ENCODE assay signal across 15 cellular contexts in the genomic region with DNA sequence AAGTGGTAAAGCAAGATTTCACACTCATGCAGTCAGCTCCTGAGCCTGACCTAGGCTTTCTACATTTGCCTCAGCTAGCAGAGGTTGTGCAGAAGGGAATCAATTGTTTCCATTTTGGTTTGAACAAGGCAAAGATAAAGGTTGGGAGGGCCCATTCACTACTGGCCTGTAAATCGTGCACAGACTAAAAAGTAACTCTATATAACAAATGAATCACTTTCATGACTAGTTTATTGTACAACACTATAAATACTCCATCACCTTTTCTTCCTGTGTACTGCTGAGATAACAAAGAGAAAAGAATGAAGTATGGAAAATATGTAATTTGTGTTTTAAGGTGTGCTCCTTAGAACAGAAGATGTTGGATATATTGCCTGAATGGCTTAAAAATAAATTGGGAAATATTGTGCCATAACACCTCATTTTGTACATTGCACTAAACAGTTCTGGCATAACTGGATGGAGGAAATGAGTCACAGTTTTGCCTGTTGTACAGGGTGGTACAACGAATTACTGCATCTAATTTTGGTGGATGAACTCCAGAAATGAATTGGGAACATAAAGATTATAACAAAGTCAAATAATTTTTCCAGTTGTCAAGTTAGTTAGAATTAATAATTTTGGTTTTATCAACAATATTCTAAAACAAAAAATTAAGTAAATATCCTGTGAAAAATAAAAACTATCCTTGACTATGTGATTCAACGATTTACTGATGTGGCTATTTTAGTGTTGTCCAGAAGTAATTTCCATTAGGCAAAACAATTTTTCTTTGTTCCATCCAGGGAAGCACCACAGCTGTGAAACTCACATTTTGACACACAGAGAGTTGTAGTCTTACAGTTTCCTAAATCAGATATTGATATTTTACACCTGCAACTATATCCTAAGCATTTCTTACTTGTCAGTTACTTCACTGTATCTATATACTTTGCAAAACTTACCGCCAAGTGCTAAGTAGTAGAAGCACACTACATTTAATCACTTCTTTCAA. TPM values are rescaled to one million over a fixed set of nuclear protein-coding genes. Genes with fewer than 3 reads are reported as not detected.
DNase-seq lines count a peak whose midpoint lies in the region; ATAC-seq, FAIRE-seq and TF ChIP-seq lines count a peak whose summit lies in the region.
"Had no signal": no experiment of that assay in that cellular context is flagged by ENCODE, and none has a peak within 500 bp of the region (broad histone marks: within the 10 kb centered on the region; RNA-seq: fewer than 3 reads in every experiment).

No MANE protein-coding gene starts in this region.

- no peak overlapping the region for H3K4me2 ChIP-seq in endothelial cell of umbilical vein (ENCODE audit: insufficient read depth, low read length)

- H3K9me3 Mint-ChIP-seq in activated CD4-positive, alpha-beta memory T cell treated with anti-CD3 and anti-CD28 coated beads for 36 hours, result peaks cover 4% of the 10 kb centered on the region
- peaks cover 2% of the 10 kb centered on the region for H3K9me3 Mint-ChIP-seq in activated CD8-positive, alpha-beta T cell treated with anti-CD3 and anti-CD28 coated beads for 36 hours

- no peaks in the 10 kb centered on the region for H3K4me1 Mint-ChIP-seq in activated CD4-positive, alpha-beta memory T cell treated with anti-CD3 and anti-CD28 coated beads for 36 hours (ENCODE audit: low read depth)
- no peaks in the 10 kb centered on the region for H3K4me1 Mint-ChIP-seq in activated CD8-positive, alpha-beta T cell treated with anti-CD3 and anti-CD28 coated beads for 36 hours (ENCODE audit: low read depth)

- no peak for TF ChIP-seq CTCF in AG10803 (conservative IDR thresholded peaks at IDR 0.05; ENCODE audit: low read length)
- TF ChIP-seq CTCF in Panc1 (IDR thresholded peaks at IDR 0.05), result no peak
- no peak for TF ChIP-seq CTCF in endothelial cell of umbilical vein (IDR thresholded peaks at IDR 0.05; ENCODE audit: extremely low read depth in 1 of 2, insufficient read depth in 1 of 2, low read depth in 1 of 2, low read length in 2 of 2)
- TF ChIP-seq CTCF in activated CD8-positive, alpha-beta T cell treated with anti-CD3 and anti-CD28 coated beads for 36 hours (IDR thresholded peaks at IDR 0.05), result no peak

- BruUV-seq in Panc1 (replicated peaks; lab: Mats Ljungman, UMichigan) (TSS peak; percentile 2), endothelial cell of umbilical vein (replicated peaks; lab: Mats Ljungman, UMichigan) (no TSS peak)

- intact Hi-C loops in Panc1 (cut with micrococcal nuclease; ENCODE audit: unreplicated experiment) (no loop called here), endothelial cell of umbilical vein (cut with micrococcal nuclease) (no loop called here)
- intact Hi-C loops in activated CD4-positive, alpha-beta memory T cell treated with anti-CD3 and anti-CD28 coated beads for 36 hours (cut with micrococcal nuclease), result no loop called here
- intact Hi-C loops in activated CD8-positive, alpha-beta T cell treated with anti-CD3 and anti-CD28 coated beads for 36 hours (cut with micrococcal nuclease), result no loop called here

- no peaks in the 10 kb centered on the region for H3K79me2 ChIP-seq in endothelial cell of umbilical vein (ENCODE audit: control insufficient read depth, insufficient read depth, low read length)

- FAIRE-seq in endothelial cell of umbilical vein (lab: Jason Lieb, UNC), result peak; percentile 49
- FAIRE-seq: TTC549 had no signal

- no peak for TF ChIP-seq POLR2A in endothelial cell of umbilical vein (IDR thresholded peaks at IDR 0.05; ENCODE audit: low read depth, low read length)

- POLR2A ChIA-PET in Panc1 (lab: Charles Lee), result no interaction called here
- POLR2A ChIA-PET in endothelial cell of umbilical vein (lab: Charles Lee), result no interaction called here
- POLR2A ChIA-PET in activated CD4-positive, alpha-beta memory T cell treated with anti-CD3 and anti-CD28 coated beads for 36 hours (lab: Charles Lee), result no interaction called here
- POLR2A ChIA-PET in activated CD8-positive, alpha-beta T cell treated with anti-CD3 and anti-CD28 coated beads for 36 hours (lab: Charles Lee), result no interaction called here

- H3K9ac ChIP-seq in endothelial cell of umbilical vein (replicated peaks; ENCODE audit: extremely low read depth, insufficient read depth, low read length), result no peak overlapping the region

- no peak overlapping the region for H3K4me3 ChIP-seq in AG10803 (ENCODE audit: low read length)
- no peak overlapping the region for H3K4me3 ChIP-seq in Panc1 (ENCODE audit: low read depth in 2 of 2, low read length in 2 of 2)
- no peak overlapping the region for H3K4me3 ChIP-seq in endothelial cell of umbilical vein (replicated peaks in 1 of 3; ENCODE audit: insufficient read depth in 1 of 3, low read depth in 1 of 3, low read length in 3 of 3)
- H3K4me3 ChIP-seq: lung had no signal

- no peaks in the 10 kb centered on the region for H3K9me1 ChIP-seq in endothelial cell of umbilical vein (replicated peaks; ENCODE audit: control insufficient read depth, extremely low read depth, insufficient read depth, low read length)

- no peak overlapping the region for H3K27ac Mint-ChIP-seq in activated CD4-positive, alpha-beta memory T cell treated with anti-CD3 and anti-CD28 coated beads for 36 hours
- H3K27ac Mint-ChIP-seq in activated CD8-positive, alpha-beta T cell treated with anti-CD3 and anti-CD28 coated beads for 36 hours, result no peak overlapping the region
- H3K27ac Mint-ChIP-seq: stimulated activated naive CD8-positive, alpha-beta T cell treated with anti-CD3 and anti-CD28 coated beads, Interleukin-15, Interleukin-2, amounts not matched to agents 100 ng/mL and 50 ng/mL, for 24 hours had no signal

- peaks cover 5% of the 10 kb centered on the region; the same call in 1 of the 2 replicates for H3K36me3 ChIP-seq in Panc1 (ENCODE audit: control insufficient read depth, insufficient read depth, low read length)
- H3K36me3 ChIP-seq in endothelial cell of umbilical vein (ENCODE audit: control insufficient read depth in 2 of 2, extremely low read depth in 1 of 2, insufficient read depth in 2 of 2, low read length in 2 of 2), result no peaks in the 10 kb centered on the region

- H3K4me1 ChIP-seq in Panc1 (ENCODE audit: control insufficient read depth, insufficient read depth, low read length) (peaks cover 70% of the 10 kb centered on the region), endothelial cell of umbilical vein (ENCODE audit: control insufficient read depth, extremely low read depth, insufficient read depth, low read length) (peaks cover 6% of the 10 kb centered on the region)

- DNase-seq in AG10803 (ENCODE audit: low read depth) (peak; percentile 71), Panc1 (ENCODE audit: low read depth, low spot score) (no peak), endothelial cell of umbilical vein (ENCODE audit: low read depth, low spot score) (peak; percentile 72), non-pigmented ciliary epithelial cell (ENCODE audit: low read depth) (peak; percentile 48), NCI-H146 (lab: John Stamatoyannopoulos, UW) (no peak)
- no peak for DNase-seq in activated CD4-positive, alpha-beta memory T cell treated with anti-CD3 and anti-CD28 coated beads for 36 hours
- no peak for DNase-seq in activated CD8-positive, alpha-beta T cell treated with anti-CD3 and anti-CD28 coated beads for 36 hours
- DNase-seq: activated effector memory CD4-positive, alpha-beta T cell treated with Interleukin-2 at 50 U/mL for 16 hours; C1 segment of cervical spinal cord; NCI-H748 treated with DMSO at 0.1 percent for 48 hours; stimulated activated CD4-positive, alpha-beta T cell treated with anti-CD3 and anti-CD28 coated beads, Interleukin-15, amount 100 ng/mL, for 24 hours had no signal

- CTCF ChIA-PET in Panc1 (lab: Charles Lee), result no interaction called here
- CTCF ChIA-PET in endothelial cell of umbilical vein (lab: Charles Lee), result interaction anchor here (1.1 to 1.3 kb wide), 2 partner anchors 18 to 569 kb away, joined by 3 to 4 read pairs; a partner anchor contains a TSS
- CTCF ChIA-PET in activated CD4-positive, alpha-beta memory T cell treated with anti-CD3 and anti-CD28 coated beads for 36 hours (lab: Charles Lee), result no interaction called here
- CTCF ChIA-PET in activated CD8-positive, alpha-beta T cell treated with anti-CD3 and anti-CD28 coated beads for 36 hours (lab: Charles Lee), result no interaction called here

- no peak overlapping the region for H2AFZ ChIP-seq in endothelial cell of umbilical vein (ENCODE audit: low read depth, low read length)

- peak; percentile 53 for ATAC-seq in Panc1
- no peak for ATAC-seq in HG03469 (IDR thresholded peaks at IDR 0.05; ENCODE audit: unreplicated experiment)
- no peak for ATAC-seq in activated CD8-positive, alpha-beta T cell treated with anti-CD3 and anti-CD28 coated beads for 36 hours

- H4K20me1 ChIP-seq in endothelial cell of umbilical vein (replicated peaks; ENCODE audit: control insufficient read depth, extremely low read depth, insufficient read depth, low read length), result no peaks in the 10 kb centered on the region

- H3K27ac ChIP-seq in Panc1 (ENCODE audit: low read length), result peak overlapping the region; percentile 76
- H3K27ac ChIP-seq in endothelial cell of umbilical vein (ENCODE audit: insufficient read depth, low read depth, low read length), result no peak overlapping the region

- H3K9me3 ChIP-seq in Panc1 (ENCODE audit: control insufficient read depth, insufficient read depth, low read depth, low read length) (no peaks in the 10 kb centered on the region), endothelial cell of umbilical vein (replicated peaks; ENCODE audit: control insufficient read depth, insufficient read depth, low read length) (no peaks in the 10 kb centered on the region)

- H3K27me3 ChIP-seq in Panc1 (ENCODE audit: control insufficient read depth, insufficient read depth, low read length) (no peaks in the 10 kb centered on the region), endothelial cell of umbilical vein (ENCODE audit: control insufficient read depth in 2 of 2, insufficient read depth in 2 of 2, low read length in 2 of 2) (peaks cover 0 to 8% of the 10 kb centered on the region in 2 experiments)

- no peaks in the 10 kb centered on the region for H3K27me3 Mint-ChIP-seq in activated CD4-positive, alpha-beta memory T cell treated with anti-CD3 and anti-CD28 coated beads for 36 hours
- H3K27me3 Mint-ChIP-seq in activated CD8-positive, alpha-beta T cell treated with anti-CD3 and anti-CD28 coated beads for 36 hours, result no peaks in the 10 kb centered on the region
- H3K27me3 Mint-ChIP-seq: stimulated activated naive CD8-positive, alpha-beta T cell treated with anti-CD3 and anti-CD28 coated beads, Interleukin-15, Interleukin-2, amounts not matched to agents 100 ng/mL and 50 ng/mL, for 24 hours had no signal

- no peak overlapping the region for H3K4me3 Mint-ChIP-seq in activated CD4-positive, alpha-beta memory T cell treated with anti-CD3 and anti-CD28 coated beads for 36 hours
- H3K4me3 Mint-ChIP-seq in activated CD8-positive, alpha-beta T cell treated with anti-CD3 and anti-CD28 coated beads for 36 hours, result no peak overlapping the region
- H3K4me3 Mint-ChIP-seq: stimulated activated naive CD8-positive, alpha-beta T cell treated with anti-CD3 and anti-CD28 coated beads, Interleukin-15, Interleukin-2, amounts not matched to agents 100 ng/mL and 50 ng/mL, for 24 hours had no signal

- dilution Hi-C loops in endothelial cell of umbilical vein (cut with MboI; ENCODE audit: extremely low pct_ligation_motif_present, low sequenced_read_pairs), result no loop called here

- no peaks in the 10 kb centered on the region for H3K36me3 Mint-ChIP-seq in activated CD4-positive, alpha-beta memory T cell treated with anti-CD3 and anti-CD28 coated beads for 36 hours
- no peaks in the 10 kb centered on the region for H3K36me3 Mint-ChIP-seq in activated CD8-positive, alpha-beta T cell treated with anti-CD3 and anti-CD28 coated beads for 36 hours (ENCODE audit: low read depth)

- in situ Hi-C loops in Panc1 (cut with HindIII; ENCODE audit: low pct_unique_long_range_greater_than_20kb, low sequenced_read_pairs), result no loop called here

RNA-seq across cellular contexts. Expression of a gene that starts 18.0 kb away (rescaled TPM):
- total RNA-seq in Panc1 (2021; ENCODE audit: unreplicated experiment), result 232 TPM
- 166 TPM for polyA plus RNA-seq in Panc1 (2012; ENCODE audit: insufficient read length)
- total RNA-seq in endothelial cell of umbilical vein, result 0.09 and 0.18 TPM in 2 replicates
- 0.01 TPM in 1 of 2 replicates, not detected in the other for polyA plus RNA-seq in endothelial cell of umbilical vein
- 0.03 and 0.09 TPM in 2 replicates for polyA plus RNA-seq in endothelial cell of umbilical vein (2011; cell fraction: cytosol; rRNA removed)
- 0.04 and 0.06 TPM in 2 replicates for polyA plus RNA-seq in endothelial cell of umbilical vein (2011; cell fraction: nucleus; rRNA removed)
- 0.15 and 0.21 TPM in 2 replicates for polyA plus RNA-seq in endothelial cell of umbilical vein (2012)
- not detected in 2 replicates for polyA minus RNA-seq in endothelial cell of umbilical vein
- polyA minus RNA-seq in endothelial cell of umbilical vein (2011; cell fraction: cytosol; rRNA and poly(A)+ RNA removed), result 3.4 TPM
- 0.96 TPM in 1 of 2 replicates, not detected in the other for polyA minus RNA-seq in endothelial cell of umbilical vein (2011; cell fraction: nucleus; rRNA and poly(A)+ RNA removed)
- not detected for total RNA-seq in activated CD4-positive, alpha-beta memory T cell treated with anti-CD3 and anti-CD28 coated beads for 36 hours
- total RNA-seq in activated CD8-positive, alpha-beta T cell treated with anti-CD3 and anti-CD28 coated beads for 36 hours, result not detected

Comparison
In these comparisons a context has a peak if more than half of its experiments do, and no peak if none do; other contexts are left out.
1. DNase-seq: peak in AG10803 (single experiment), endothelial cell of umbilical vein (single experiment) and non-pigmented ciliary epithelial cell (single experiment); none in Panc1 (single experiment), NCI-H146 (single experiment), activated CD4-positive, alpha-beta memory T cell treated with anti-CD3 and anti-CD28 coated beads for 36 hours (single experiment) and activated CD8-positive, alpha-beta T cell treated with anti-CD3 and anti-CD28 coated beads for 36 hours (single experiment).
2. RNA of a gene that starts 18.0 kb away (total RNA-seq): 232 TPM in Panc1 (single experiment); 0.09 to 0.18 TPM in endothelial cell of umbilical vein, not detected in activated CD4-positive, alpha-beta memory T cell treated with anti-CD3 and anti-CD28 coated beads for 36 hours and not detected in activated CD8-positive, alpha-beta T cell treated with anti-CD3 and anti-CD28 coated beads for 36 hours; every median in the first group is over 100 times any median in the second.